Comparison of ENCODE assay signal across 1 cellular context in the genomic region with DNA sequence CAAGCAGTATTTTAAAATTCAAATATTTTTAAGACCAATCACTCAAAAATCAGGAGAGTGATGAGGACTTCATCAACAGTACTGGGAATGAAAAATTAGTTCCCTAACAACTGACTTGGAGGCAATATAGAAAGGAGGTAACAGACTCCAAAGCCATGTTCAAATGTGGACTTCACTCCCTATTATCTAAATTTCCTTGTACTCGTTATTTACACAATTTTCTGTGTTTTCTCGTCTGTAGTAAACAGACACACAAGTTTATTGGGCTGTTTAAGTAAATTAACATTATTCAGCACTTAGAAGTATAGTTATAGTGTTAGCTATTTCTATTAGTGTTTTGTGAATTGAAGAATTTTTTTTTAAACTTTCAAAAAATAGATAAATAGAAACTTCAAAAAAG.
TF ChIP-seq lines count a peak whose summit lies in the region.

No MANE protein-coding gene starts in this region.

TF ChIP-seq in GM23338, 12 proteins besides CTCF, POLR2A, EP300 and RAD21 (continued from another document):
- TF ChIP-seq, protein P1, sequence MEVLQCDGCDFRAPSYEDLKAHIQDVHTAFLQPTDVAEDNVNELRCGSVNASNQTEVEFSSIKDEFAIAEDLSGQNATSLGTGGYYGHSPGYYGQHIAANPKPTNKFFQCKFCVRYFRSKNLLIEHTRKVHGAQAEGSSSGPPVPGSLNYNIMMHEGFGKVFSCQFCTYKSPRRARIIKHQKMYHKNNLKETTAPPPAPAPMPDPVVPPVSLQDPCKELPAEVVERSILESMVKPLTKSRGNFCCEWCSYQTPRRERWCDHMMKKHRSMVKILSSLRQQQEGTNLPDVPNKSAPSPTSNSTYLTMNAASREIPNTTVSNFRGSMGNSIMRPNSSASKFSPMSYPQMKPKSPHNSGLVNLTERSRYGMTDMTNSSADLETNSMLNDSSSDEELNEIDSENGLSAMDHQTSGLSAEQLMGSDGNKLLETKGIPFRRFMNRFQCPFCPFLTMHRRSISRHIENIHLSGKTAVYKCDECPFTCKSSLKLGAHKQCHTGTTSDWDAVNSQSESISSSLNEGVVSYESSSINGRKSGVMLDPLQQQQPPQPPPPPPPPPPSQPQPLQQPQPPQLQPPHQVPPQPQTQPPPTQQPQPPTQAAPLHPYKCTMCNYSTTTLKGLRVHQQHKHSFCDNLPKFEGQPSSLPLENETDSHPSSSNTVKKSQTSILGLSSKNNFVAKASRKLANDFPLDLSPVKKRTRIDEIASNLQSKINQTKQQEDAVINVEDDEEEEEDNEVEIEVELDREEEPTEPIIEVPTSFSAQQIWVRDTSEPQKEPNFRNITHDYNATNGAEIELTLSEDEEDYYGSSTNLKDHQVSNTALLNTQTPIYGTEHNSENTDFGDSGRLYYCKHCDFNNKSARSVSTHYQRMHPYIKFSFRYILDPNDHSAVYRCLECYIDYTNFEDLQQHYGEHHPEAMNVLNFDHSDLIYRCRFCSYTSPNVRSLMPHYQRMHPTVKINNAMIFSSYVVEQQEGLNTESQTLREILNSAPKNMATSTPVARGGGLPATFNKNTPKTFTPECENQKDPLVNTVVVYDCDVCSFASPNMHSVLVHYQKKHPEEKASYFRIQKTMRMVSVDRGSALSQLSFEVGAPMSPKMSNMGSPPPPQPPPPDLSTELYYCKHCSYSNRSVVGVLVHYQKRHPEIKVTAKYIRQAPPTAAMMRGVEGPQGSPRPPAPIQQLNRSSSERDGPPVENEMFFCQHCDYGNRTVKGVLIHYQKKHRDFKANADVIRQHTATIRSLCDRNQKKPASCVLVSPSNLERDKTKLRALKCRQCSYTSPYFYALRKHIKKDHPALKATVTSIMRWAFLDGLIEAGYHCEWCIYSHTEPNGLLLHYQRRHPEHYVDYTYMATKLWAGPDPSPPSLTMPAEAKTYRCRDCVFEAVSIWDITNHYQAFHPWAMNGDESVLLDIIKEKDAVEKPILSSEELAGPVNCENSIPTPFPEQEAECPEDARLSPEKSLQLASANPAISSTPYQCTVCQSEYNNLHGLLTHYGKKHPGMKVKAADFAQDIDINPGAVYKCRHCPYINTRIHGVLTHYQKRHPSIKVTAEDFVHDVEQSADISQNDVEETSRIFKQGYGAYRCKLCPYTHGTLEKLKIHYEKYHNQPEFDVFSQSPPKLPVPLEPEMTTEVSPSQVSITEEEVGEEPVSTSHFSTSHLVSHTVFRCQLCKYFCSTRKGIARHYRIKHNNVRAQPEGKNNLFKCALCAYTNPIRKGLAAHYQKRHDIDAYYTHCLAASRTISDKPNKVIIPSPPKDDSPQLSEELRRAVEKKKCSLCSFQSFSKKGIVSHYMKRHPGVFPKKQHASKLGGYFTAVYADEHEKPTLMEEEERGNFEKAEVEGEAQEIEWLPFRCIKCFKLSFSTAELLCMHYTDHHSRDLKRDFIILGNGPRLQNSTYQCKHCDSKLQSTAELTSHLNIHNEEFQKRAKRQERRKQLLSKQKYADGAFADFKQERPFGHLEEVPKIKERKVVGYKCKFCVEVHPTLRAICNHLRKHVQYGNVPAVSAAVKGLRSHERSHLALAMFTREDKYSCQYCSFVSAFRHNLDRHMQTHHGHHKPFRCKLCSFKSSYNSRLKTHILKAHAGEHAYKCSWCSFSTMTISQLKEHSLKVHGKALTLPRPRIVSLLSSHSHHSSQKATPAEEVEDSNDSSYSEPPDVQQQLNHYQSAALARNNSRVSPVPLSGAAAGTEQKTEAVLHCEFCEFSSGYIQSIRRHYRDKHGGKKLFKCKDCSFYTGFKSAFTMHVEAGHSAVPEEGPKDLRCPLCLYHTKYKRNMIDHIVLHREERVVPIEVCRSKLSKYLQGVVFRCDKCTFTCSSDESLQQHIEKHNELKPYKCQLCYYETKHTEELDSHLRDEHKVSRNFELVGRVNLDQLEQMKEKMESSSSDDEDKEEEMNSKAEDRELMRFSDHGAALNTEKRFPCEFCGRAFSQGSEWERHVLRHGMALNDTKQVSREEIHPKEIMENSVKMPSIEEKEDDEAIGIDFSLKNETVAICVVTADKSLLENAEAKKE (CRISPR knock-in tag; IDR thresholded peaks at IDR 0.05) = no peak
- TF ChIP-seq, protein P2, sequence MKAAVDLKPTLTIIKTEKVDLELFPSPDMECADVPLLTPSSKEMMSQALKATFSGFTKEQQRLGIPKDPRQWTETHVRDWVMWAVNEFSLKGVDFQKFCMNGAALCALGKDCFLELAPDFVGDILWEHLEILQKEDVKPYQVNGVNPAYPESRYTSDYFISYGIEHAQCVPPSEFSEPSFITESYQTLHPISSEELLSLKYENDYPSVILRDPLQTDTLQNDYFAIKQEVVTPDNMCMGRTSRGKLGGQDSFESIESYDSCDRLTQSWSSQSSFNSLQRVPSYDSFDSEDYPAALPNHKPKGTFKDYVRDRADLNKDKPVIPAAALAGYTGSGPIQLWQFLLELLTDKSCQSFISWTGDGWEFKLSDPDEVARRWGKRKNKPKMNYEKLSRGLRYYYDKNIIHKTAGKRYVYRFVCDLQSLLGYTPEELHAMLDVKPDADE (IDR thresholded peaks at IDR 0.05) = no peak
